Comparison of ENCODE assay signal across 1 cellular context in genomic region chr21:43782741-43783700, GRCh38.
A peak's percentile ranks its signal among the peaks of the same experiment; 100 is the strongest.
TF ChIP-seq lines count a peak whose summit lies in the region.

No MANE protein-coding gene starts in this region.

TF ChIP-seq in HepG2, 621 proteins besides CTCF, POLR2A, EP300 and RAD21 (continued from another document and continues in another):
- TF ChIP-seq TFAP4 (IDR thresholded peaks at IDR 0.05; ENCODE audit: borderline replicate concordance, low read depth) (peak; percentile 71; the same call in 1 of the 2 replicates), ZBTB14 (CRISPR knock-in tag; IDR thresholded peaks at IDR 0.05) (peak; percentile 35; the same call in 1 of the 2 replicates), PHF8 (CRISPR knock-in tag; IDR thresholded peaks at IDR 0.05) (peak; percentile 54), ZNF503 (CRISPR knock-in tag; IDR thresholded peaks at IDR 0.05) (no peak), ZNF282 (IDR thresholded peaks at IDR 0.05; ENCODE audit: partially characterized antibody) (no peak), GABPA (IDR thresholded peaks at IDR 0.05; ENCODE audit: low read depth, low read length) (no peak), GABPA (CRISPR knock-in tag; IDR thresholded peaks at IDR 0.05; ENCODE audit: low read depth) (peak; percentile 59), REPIN1 (CRISPR knock-in tag; IDR thresholded peaks at IDR 0.05; ENCODE audit: borderline replicate concordance, low read depth) (peak; percentile 84; the same call in 1 of the 2 replicates), ZZZ3 (CRISPR knock-in tag; IDR thresholded peaks at IDR 0.05; ENCODE audit: borderline replicate concordance) (no peak), EEA1 (CRISPR knock-in tag; IDR thresholded peaks at IDR 0.05; ENCODE audit: borderline replicate concordance) (no peak), MTF2 (CRISPR knock-in tag; IDR thresholded peaks at IDR 0.05; ENCODE audit: borderline replicate concordance) (no peak), MEIS2 (CRISPR knock-in tag; IDR thresholded peaks at IDR 0.05) (no peak), ZNF253 (CRISPR knock-in tag; IDR thresholded peaks at IDR 0.05; ENCODE audit: borderline replicate concordance) (no peak), CSRNP2 (CRISPR knock-in tag; conservative IDR thresholded peaks at IDR 0.05; ENCODE audit: low read depth) (no peak), ZSCAN25 (CRISPR knock-in tag; IDR thresholded peaks at IDR 0.05) (no peak; the same call in 1 of the 2 replicates), PAX8 (CRISPR knock-in tag; IDR thresholded peaks at IDR 0.05; ENCODE audit: borderline replicate concordance) (no peak), NCOR1 (IDR thresholded peaks at IDR 0.05; ENCODE audit: borderline replicate concordance, low read length) (peak; percentile 73; the same call in 1 of the 2 replicates), ZNF678 (CRISPR knock-in tag; IDR thresholded peaks at IDR 0.05) (no peak), ZNF878 (CRISPR knock-in tag; IDR thresholded peaks at IDR 0.05) (no peak), SNAI1 (CRISPR knock-in tag; IDR thresholded peaks at IDR 0.05; ENCODE audit: borderline replicate concordance) (no peak), ZNF75D (CRISPR knock-in tag; IDR thresholded peaks at IDR 0.05; ENCODE audit: borderline replicate concordance) (no peak), CHCHD3 (CRISPR knock-in tag; IDR thresholded peaks at IDR 0.05) (no peak), ZNF432 (CRISPR knock-in tag; IDR thresholded peaks at IDR 0.05; ENCODE audit: borderline replicate concordance) (no peak), ATF1 (CRISPR knock-in tag; IDR thresholded peaks at IDR 0.05) (peak; percentile 71), ZNF329 (CRISPR knock-in tag; IDR thresholded peaks at IDR 0.05; ENCODE audit: low read depth) (peak; percentile 42; the same call in 1 of the 2 replicates), KDM6A (CRISPR knock-in tag; IDR thresholded peaks at IDR 0.05; ENCODE audit: low read depth) (peak; percentile 50; the same call in 1 of the 2 replicates), MED1 (CRISPR knock-in tag; IDR thresholded peaks at IDR 0.05) (peak; percentile 98), ZNF263 (CRISPR knock-in tag; IDR thresholded peaks at IDR 0.05) (no peak), PPARG (CRISPR knock-in tag; conservative IDR thresholded peaks at IDR 0.05) (peak; percentile 72; the same call in 1 of the 2 replicates)
- TF ChIP-seq, protein P1, sequence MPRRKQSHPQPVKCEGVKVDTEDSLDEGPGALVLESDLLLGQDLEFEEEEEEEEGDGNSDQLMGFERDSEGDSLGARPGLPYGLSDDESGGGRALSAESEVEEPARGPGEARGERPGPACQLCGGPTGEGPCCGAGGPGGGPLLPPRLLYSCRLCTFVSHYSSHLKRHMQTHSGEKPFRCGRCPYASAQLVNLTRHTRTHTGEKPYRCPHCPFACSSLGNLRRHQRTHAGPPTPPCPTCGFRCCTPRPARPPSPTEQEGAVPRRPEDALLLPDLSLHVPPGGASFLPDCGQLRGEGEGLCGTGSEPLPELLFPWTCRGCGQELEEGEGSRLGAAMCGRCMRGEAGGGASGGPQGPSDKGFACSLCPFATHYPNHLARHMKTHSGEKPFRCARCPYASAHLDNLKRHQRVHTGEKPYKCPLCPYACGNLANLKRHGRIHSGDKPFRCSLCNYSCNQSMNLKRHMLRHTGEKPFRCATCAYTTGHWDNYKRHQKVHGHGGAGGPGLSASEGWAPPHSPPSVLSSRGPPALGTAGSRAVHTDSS (CRISPR knock-in tag; conservative IDR thresholded peaks at IDR 0.05): no peak
- TF ChIP-seq, protein P2, sequence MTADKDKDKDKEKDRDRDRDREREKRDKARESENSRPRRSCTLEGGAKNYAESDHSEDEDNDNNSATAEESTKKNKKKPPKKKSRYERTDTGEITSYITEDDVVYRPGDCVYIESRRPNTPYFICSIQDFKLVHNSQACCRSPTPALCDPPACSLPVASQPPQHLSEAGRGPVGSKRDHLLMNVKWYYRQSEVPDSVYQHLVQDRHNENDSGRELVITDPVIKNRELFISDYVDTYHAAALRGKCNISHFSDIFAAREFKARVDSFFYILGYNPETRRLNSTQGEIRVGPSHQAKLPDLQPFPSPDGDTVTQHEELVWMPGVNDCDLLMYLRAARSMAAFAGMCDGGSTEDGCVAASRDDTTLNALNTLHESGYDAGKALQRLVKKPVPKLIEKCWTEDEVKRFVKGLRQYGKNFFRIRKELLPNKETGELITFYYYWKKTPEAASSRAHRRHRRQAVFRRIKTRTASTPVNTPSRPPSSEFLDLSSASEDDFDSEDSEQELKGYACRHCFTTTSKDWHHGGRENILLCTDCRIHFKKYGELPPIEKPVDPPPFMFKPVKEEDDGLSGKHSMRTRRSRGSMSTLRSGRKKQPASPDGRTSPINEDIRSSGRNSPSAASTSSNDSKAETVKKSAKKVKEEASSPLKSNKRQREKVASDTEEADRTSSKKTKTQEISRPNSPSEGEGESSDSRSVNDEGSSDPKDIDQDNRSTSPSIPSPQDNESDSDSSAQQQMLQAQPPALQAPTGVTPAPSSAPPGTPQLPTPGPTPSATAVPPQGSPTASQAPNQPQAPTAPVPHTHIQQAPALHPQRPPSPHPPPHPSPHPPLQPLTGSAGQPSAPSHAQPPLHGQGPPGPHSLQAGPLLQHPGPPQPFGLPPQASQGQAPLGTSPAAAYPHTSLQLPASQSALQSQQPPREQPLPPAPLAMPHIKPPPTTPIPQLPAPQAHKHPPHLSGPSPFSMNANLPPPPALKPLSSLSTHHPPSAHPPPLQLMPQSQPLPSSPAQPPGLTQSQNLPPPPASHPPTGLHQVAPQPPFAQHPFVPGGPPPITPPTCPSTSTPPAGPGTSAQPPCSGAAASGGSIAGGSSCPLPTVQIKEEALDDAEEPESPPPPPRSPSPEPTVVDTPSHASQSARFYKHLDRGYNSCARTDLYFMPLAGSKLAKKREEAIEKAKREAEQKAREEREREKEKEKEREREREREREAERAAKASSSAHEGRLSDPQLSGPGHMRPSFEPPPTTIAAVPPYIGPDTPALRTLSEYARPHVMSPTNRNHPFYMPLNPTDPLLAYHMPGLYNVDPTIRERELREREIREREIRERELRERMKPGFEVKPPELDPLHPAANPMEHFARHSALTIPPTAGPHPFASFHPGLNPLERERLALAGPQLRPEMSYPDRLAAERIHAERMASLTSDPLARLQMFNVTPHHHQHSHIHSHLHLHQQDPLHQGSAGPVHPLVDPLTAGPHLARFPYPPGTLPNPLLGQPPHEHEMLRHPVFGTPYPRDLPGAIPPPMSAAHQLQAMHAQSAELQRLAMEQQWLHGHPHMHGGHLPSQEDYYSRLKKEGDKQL (CRISPR knock-in tag; IDR thresholded peaks at IDR 0.05; ENCODE audit: low read depth): peak; percentile 49; the same call in 1 of the 2 replicates
- TF ChIP-seq, protein P3, sequence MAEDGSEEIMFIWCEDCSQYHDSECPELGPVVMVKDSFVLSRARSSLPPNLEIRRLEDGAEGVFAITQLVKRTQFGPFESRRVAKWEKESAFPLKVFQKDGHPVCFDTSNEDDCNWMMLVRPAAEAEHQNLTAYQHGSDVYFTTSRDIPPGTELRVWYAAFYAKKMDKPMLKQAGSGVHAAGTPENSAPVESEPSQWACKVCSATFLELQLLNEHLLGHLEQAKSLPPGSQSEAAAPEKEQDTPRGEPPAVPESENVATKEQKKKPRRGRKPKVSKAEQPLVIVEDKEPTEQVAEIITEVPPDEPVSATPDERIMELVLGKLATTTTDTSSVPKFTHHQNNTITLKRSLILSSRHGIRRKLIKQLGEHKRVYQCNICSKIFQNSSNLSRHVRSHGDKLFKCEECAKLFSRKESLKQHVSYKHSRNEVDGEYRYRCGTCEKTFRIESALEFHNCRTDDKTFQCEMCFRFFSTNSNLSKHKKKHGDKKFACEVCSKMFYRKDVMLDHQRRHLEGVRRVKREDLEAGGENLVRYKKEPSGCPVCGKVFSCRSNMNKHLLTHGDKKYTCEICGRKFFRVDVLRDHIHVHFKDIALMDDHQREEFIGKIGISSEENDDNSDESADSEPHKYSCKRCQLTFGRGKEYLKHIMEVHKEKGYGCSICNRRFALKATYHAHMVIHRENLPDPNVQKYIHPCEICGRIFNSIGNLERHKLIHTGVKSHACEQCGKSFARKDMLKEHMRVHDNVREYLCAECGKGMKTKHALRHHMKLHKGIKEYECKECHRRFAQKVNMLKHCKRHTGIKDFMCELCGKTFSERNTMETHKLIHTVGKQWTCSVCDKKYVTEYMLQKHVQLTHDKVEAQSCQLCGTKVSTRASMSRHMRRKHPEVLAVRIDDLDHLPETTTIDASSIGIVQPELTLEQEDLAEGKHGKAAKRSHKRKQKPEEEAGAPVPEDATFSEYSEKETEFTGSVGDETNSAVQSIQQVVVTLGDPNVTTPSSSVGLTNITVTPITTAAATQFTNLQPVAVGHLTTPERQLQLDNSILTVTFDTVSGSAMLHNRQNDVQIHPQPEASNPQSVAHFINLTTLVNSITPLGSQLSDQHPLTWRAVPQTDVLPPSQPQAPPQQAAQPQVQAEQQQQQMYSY (CRISPR knock-in tag; IDR thresholded peaks at IDR 0.05): no peak
- TF ChIP-seq, protein P4, sequence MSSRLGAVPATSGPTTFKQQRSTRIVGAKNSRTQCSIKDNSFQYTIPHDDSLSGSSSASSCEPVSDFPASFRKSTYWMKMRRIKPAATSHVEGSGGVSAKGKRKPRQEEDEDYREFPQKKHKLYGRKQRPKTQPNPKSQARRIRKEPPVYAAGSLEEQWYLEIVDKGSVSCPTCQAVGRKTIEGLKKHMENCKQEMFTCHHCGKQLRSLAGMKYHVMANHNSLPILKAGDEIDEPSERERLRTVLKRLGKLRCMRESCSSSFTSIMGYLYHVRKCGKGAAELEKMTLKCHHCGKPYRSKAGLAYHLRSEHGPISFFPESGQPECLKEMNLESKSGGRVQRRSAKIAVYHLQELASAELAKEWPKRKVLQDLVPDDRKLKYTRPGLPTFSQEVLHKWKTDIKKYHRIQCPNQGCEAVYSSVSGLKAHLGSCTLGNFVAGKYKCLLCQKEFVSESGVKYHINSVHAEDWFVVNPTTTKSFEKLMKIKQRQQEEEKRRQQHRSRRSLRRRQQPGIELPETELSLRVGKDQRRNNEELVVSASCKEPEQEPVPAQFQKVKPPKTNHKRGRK (CRISPR knock-in tag; IDR thresholded peaks at IDR 0.05): no peak
- TF ChIP-seq, protein P5, sequence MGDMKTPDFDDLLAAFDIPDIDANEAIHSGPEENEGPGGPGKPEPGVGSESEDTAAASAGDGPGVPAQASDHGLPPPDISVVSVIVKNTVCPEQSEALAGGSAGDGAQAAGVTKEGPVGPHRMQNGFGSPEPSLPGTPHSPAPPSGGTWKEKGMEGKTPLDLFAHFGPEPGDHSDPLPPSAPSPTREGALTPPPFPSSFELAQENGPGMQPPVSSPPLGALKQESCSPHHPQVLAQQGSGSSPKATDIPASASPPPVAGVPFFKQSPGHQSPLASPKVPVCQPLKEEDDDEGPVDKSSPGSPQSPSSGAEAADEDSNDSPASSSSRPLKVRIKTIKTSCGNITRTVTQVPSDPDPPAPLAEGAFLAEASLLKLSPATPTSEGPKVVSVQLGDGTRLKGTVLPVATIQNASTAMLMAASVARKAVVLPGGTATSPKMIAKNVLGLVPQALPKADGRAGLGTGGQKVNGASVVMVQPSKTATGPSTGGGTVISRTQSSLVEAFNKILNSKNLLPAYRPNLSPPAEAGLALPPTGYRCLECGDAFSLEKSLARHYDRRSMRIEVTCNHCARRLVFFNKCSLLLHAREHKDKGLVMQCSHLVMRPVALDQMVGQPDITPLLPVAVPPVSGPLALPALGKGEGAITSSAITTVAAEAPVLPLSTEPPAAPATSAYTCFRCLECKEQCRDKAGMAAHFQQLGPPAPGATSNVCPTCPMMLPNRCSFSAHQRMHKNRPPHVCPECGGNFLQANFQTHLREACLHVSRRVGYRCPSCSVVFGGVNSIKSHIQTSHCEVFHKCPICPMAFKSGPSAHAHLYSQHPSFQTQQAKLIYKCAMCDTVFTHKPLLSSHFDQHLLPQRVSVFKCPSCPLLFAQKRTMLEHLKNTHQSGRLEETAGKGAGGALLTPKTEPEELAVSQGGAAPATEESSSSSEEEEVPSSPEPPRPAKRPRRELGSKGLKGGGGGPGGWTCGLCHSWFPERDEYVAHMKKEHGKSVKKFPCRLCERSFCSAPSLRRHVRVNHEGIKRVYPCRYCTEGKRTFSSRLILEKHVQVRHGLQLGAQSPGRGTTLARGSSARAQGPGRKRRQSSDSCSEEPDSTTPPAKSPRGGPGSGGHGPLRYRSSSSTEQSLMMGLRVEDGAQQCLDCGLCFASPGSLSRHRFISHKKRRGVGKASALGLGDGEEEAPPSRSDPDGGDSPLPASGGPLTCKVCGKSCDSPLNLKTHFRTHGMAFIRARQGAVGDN (CRISPR knock-in tag; IDR thresholded peaks at IDR 0.05): peak; percentile 94
